20 cellular contexts compared by ENCODE assay signal in genomic region chr9:135369401-135369800, GRCh38.
A peak's percentile ranks its signal among the peaks of the same experiment; 100 is the strongest.
DNase-seq lines count a peak whose midpoint lies in the region; ATAC-seq, FAIRE-seq and TF ChIP-seq lines count a peak whose summit lies in the region.
"Had no signal": no experiment of that assay in that cellular context is flagged by ENCODE, and none has a peak within 500 bp of the region (broad histone marks: within the 10 kb centered on the region; RNA-seq: fewer than 3 reads in every experiment).

No MANE protein-coding gene starts in this region.

- TF ChIP-seq CTCF in brain (conservative IDR thresholded peaks at IDR 0.05) = no peak
- TF ChIP-seq CTCF in kidney (IDR thresholded peaks at IDR 0.05; ENCODE audit: borderline replicate concordance, extremely low read depth, insufficient read depth) = no peak

- H3K4me1 Mint-ChIP-seq in brain = peaks cover 58% of the 10 kb centered on the region
- H3K4me1 Mint-ChIP-seq: CD14-positive monocyte had no signal

- H3K9ac ChIP-seq in kidney (ENCODE audit: low read length in 2 of 2) = no peak overlapping the region
- H3K9ac ChIP-seq: KMS-11, SK-N-SH had no signal

- H3K4me3 ChIP-seq in kidney (ENCODE audit: low read length in 2 of 2) = no peak overlapping the region

- H3K27me3 Mint-ChIP-seq in brain = no peaks in the 10 kb centered on the region

- FAIRE-seq in kidney (lab: Jason Lieb, UNC) = no peak
- FAIRE-seq: GM12891, GM18507 had no signal

- intact Hi-C loops in kidney (cut with DNase I) = no loop called here

- no peaks in the 10 kb centered on the region for H3K4me1 ChIP-seq in kidney (ENCODE audit: control insufficient read depth in 1 of 2, insufficient read depth in 1 of 2, low read depth in 1 of 2, low read length in 2 of 2)

- peak; percentile 22 for DNase-seq in ELF-1 (ENCODE audit: low read depth, low spot score)
- peak; percentile 20 for DNase-seq in NCI-H226
- peak; percentile 11 for DNase-seq in kidney tubule cell (ENCODE audit: low spot score)
- no peak for DNase-seq in kidney
- no peak for DNase-seq in NCI-H524 (lab: John Stamatoyannopoulos, UW)
- DNase-seq: DMS 273 treated with DMSO at 0.1 percent for 48 hours, GF-D8, MM.1S, NCI-H1092 treated with DMSO at 0.1 percent for 48 hours, NCI-H2081 treated with DMSO at 0.1 percent for 48 hours, NCI-H524 treated with DMSO at 0.1 percent for 48 hours, SHP77, SK-N-SH had no signal

- H3K9me3 Mint-ChIP-seq in brain = no peaks in the 10 kb centered on the region

- no peaks in the 10 kb centered on the region for H3K9me3 ChIP-seq in kidney (ENCODE audit: control insufficient read depth in 1 of 2, low read length in 2 of 2)
- H3K9me3 ChIP-seq: SK-N-SH had no signal

- no peaks in the 10 kb centered on the region for H3K36me3 Mint-ChIP-seq in brain
- H3K36me3 Mint-ChIP-seq: CD14-positive monocyte had no signal

- H3K27ac Mint-ChIP-seq in brain = peak overlapping the region; percentile 16 to 92 (median 70)
- H3K27ac Mint-ChIP-seq: CD14-positive monocyte had no signal

- no peak for ATAC-seq in activated CD4-positive, CD25-positive, alpha-beta regulatory T cell treated with anti-CD3 and anti-CD28 coated beads, Interleukin-2, amount 50 U/mL, for 24 hours
- ATAC-seq: Panc1 had no signal

- H3K27ac ChIP-seq in kidney (ENCODE audit: low read depth in 2 of 2, low read length in 2 of 2) = no peak overlapping the region
- H3K27ac ChIP-seq: KMS-11 had no signal

- H3K4me3 Mint-ChIP-seq in brain = no peak overlapping the region
- H3K4me3 Mint-ChIP-seq: CD14-positive monocyte had no signal

- H3K36me3 ChIP-seq in kidney (ENCODE audit: control insufficient read depth in 1 of 2, insufficient read depth in 2 of 2, low read length in 2 of 2) = no peaks in the 10 kb centered on the region

Comparison
In these comparisons a context has a peak if more than half of its experiments do, and no peak if none do; other contexts are left out.
1. DNase-seq: peak in ELF-1 (single experiment), NCI-H226 (single experiment) and kidney tubule cell (single experiment); none in kidney (single experiment) and NCI-H524 (0 of 2).